ENCODE assay signal across 9 cellular contexts in the genomic region with DNA sequence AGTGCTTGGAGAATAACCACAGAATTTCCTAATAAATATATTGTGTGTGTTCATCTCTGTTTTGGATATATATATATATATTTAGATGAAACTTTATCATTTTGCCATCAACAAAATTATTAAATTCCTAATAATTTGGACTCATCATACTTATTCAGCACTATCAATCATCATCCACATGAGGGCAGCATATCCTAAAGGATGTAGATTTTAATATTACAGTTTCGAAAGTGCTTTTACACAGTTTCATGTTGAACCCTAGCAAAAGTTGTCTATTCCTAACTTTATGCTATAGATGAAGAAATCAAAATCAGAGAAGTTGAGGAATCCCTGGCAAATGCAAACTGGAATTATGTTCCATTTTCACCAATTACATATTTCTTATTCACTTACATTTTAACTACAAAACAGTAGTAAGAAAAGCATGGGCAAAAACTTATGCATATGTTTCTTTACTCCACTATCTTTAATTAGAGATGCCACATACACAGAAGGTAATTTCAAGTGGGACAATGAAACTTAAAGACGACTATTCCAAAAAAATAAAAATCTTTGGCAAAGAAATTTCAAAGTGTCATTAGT. TPM values are rescaled to one million over a fixed set of nuclear protein-coding genes. Genes with fewer than 3 reads are reported as not detected.
A peak's percentile ranks its signal among the peaks of the same experiment; 100 is the strongest.
DNase-seq lines count a peak whose midpoint lies in the region; ATAC-seq and TF ChIP-seq lines count a peak whose summit lies in the region.
"Had no signal": no experiment of that assay in that cellular context is flagged by ENCODE, and none has a peak within 500 bp of the region (broad histone marks: within the 10 kb centered on the region; RNA-seq: fewer than 3 reads in every experiment).

No MANE protein-coding gene starts in this region.

- H3K36me3 ChIP-seq in SK-N-SH (replicated peaks in 1 of 2; ENCODE audit: control insufficient read depth in 1 of 2, insufficient read depth in 2 of 2, low read length in 1 of 2): no peaks in the 10 kb centered on the region

- no peaks in the 10 kb centered on the region for H3K36me3 Mint-ChIP-seq in T-helper 17 cell (ENCODE audit: low read depth)

- no peak overlapping the region for H3K4me3 ChIP-seq in SK-N-SH (ENCODE audit: low read depth in 2 of 2, low read length in 1 of 2)

- no peak for TF ChIP-seq EP300 in SK-N-SH (IDR thresholded peaks at IDR 0.05; ENCODE audit: borderline replicate concordance in 1 of 2, low read depth in 1 of 2, low read length in 1 of 2)

- no peak overlapping the region for H3K27ac Mint-ChIP-seq in T-helper 17 cell

- 1% methylated on average over 2 of the region's 2 CpGs for WGBS in SK-N-SH (ENCODE audit: low lambda C conversion rate)

- H3K9me3 ChIP-seq in SK-N-SH (no peaks in the 10 kb centered on the region), T-helper 17 cell (ENCODE audit: control insufficient read depth, low read length, poor library complexity, severe bottlenecking) (no peaks in the 10 kb centered on the region)

- ATAC-seq in HG03521 (IDR thresholded peaks at IDR 0.05; ENCODE audit: unreplicated experiment) (peak; percentile 51), T-helper 17 cell (no peak), GM18520 (IDR thresholded peaks at IDR 0.05; ENCODE audit: unreplicated experiment) (no peak)

- no peak overlapping the region for H3K4me3 Mint-ChIP-seq in T-helper 17 cell

- no peaks in the 10 kb centered on the region for H3K27me3 Mint-ChIP-seq in T-helper 17 cell

- TF ChIP-seq RAD21 in SK-N-SH (IDR thresholded peaks at IDR 0.05; ENCODE audit: low read length): peak; percentile 79

- H3K9ac ChIP-seq in SK-N-SH: no peak overlapping the region

- CTCF ChIA-PET in SK-N-SH (lab: Yijun Ruan, JAX): interaction anchor here (0.6 to 1.4 kb wide), 7 partner anchors 11 to 822 kb away, joined by 3 to 5 read pairs (median 4); no protein-coding TSS in a partner anchor

- peak overlapping the region; percentile 48; the same call in 1 of the 2 replicates for H3K4me2 ChIP-seq in SK-N-SH

- H4K20me1 ChIP-seq in SK-N-SH (ENCODE audit: insufficient read depth): no peaks in the 10 kb centered on the region

- H3K27ac ChIP-seq in SK-N-SH (ENCODE audit: low read depth in 2 of 2, low read length in 1 of 2): no peak overlapping the region

- H3K4me1 Mint-ChIP-seq in T-helper 17 cell: peaks cover 5% of the 10 kb centered on the region

- DNase-seq in NCI-H1092 treated with DMSO at 0.1 percent for 48 hours (lab: John Stamatoyannopoulos, UW): peak; percentile 26
- DNase-seq in NCI-H1092 (lab: John Stamatoyannopoulos, UW): no peak
- DNase-seq in SK-N-SH: peak; percentile 3
- DNase-seq in globus pallidus (ENCODE audit: low spot score): peak; percentile 19
- peak; percentile 4 for DNase-seq in stromal cell of bone marrow (ENCODE audit: low read depth)
- no peak for DNase-seq in T-helper 17 cell

- no peaks in the 10 kb centered on the region for H3K9me2 ChIP-seq in SK-N-SH

- no peaks in the 10 kb centered on the region for H3K27me3 ChIP-seq in SK-N-SH (ENCODE audit: insufficient read depth)

- H3F3A ChIP-seq in SK-N-SH (replicated peaks; ENCODE audit: insufficient read depth): no peaks in the 10 kb centered on the region

- H3K79me2 ChIP-seq in SK-N-SH (ENCODE audit: insufficient read depth): no peaks in the 10 kb centered on the region

- peak; percentile 83 for TF ChIP-seq CTCF in SK-N-SH (IDR thresholded peaks at IDR 0.05)

- H3K4me1 ChIP-seq in SK-N-SH (ENCODE audit: control insufficient read depth in 1 of 2, insufficient read depth in 2 of 2, low read depth in 1 of 2, low read length in 1 of 2): no peaks in the 10 kb centered on the region

- H2AFZ ChIP-seq in SK-N-SH (ENCODE audit: low read depth): no peak overlapping the region

- POLR2A ChIA-PET in SK-N-SH (lab: Yijun Ruan, JAX): no interaction called here

TF ChIP-seq in SK-N-SH, 30 proteins besides CTCF, POLR2A, EP300 and RAD21:
- no peak for TF ChIP-seq RXRA (IDR thresholded peaks at IDR 0.05; ENCODE audit: borderline replicate concordance, low read depth)
- TF ChIP-seq SMC3 (IDR thresholded peaks at IDR 0.05; ENCODE audit: low read depth, low read length): peak; percentile 55; the same call in 1 of the 2 replicates
- TF ChIP-seq TEAD4 (IDR thresholded peaks at IDR 0.05; ENCODE audit: borderline replicate concordance, insufficient read depth): no peak

RNA-seq across cellular contexts. Expression of a gene that starts 36.6 kb away (rescaled TPM):
- 0.10 and 0.19 TPM in 2 replicates for polyA plus RNA-seq in SK-N-SH (2012; rRNA removed)
- polyA plus RNA-seq in SK-N-SH (2012; cell fraction: cytosol; rRNA removed): 0.10 and 0.14 TPM in 2 replicates
- polyA plus RNA-seq in SK-N-SH (2012; cell fraction: nucleus; rRNA removed): 0.14 and 0.25 TPM in 2 replicates
- total RNA-seq in T-helper 17 cell: not detected
- total RNA-seq: activated CD8-positive, alpha-beta memory T cell treated with anti-CD3 and anti-CD28 coated beads for 36 hours had no signal

RNA-seq across cellular contexts. Expression of a gene that starts 50.2 kb away (rescaled TPM):
- polyA plus RNA-seq in SK-N-SH (2012; rRNA removed): 0.06 TPM in 1 of 2 replicates, not detected in the other
- polyA plus RNA-seq in SK-N-SH (2012; cell fraction: cytosol; rRNA removed): 0.03 TPM in 1 of 2 replicates, not detected in the other
- 0.14 TPM in 1 of 2 replicates, not detected in the other for polyA plus RNA-seq in SK-N-SH (2012; cell fraction: nucleus; rRNA removed)
- not detected for total RNA-seq in T-helper 17 cell
- total RNA-seq: activated CD8-positive, alpha-beta memory T cell treated with anti-CD3 and anti-CD28 coated beads for 36 hours had no signal

Comparison
In these comparisons a context has a peak if more than half of its experiments do, and no peak if none do; other contexts are left out.
1. DNase-seq: peak in NCI-H1092 treated with DMSO at 0.1 percent for 48 hours (single experiment), SK-N-SH (single experiment), globus pallidus (single experiment) and stromal cell of bone marrow (single experiment); none in NCI-H1092 (single experiment) and T-helper 17 cell (0 of 3).